10 cellular contexts compared by ENCODE assay signal in the genomic region with DNA sequence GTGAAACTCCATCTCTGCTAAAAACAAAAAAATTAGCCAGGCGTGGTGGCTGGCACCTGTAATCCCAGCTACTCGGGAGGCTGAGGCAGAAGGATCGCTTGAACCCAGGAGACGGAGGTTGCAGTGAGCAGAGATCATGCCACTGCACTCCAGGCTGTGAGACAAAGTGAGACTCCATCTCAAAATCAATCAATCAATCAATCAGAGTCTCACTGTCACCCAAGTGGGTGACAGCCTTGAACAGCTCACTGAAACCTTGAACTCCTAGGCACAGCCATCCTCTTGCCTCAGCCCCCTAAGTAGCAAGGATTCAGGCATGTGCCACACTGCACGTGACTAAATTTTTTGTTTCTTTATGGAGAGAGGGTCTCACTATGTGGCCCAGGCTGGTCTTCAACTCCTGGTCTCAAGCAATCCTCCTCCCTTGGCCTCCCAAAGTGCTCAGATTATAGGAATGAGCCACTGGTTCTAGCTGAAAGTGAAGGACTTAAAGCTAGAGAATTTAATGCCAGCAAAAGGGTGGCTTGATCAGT. TPM values are rescaled to one million over a fixed set of nuclear protein-coding genes. Genes with fewer than 3 reads are reported as not detected.
A peak's percentile ranks its signal among the peaks of the same experiment; 100 is the strongest.
DNase-seq lines count a peak whose midpoint lies in the region; ATAC-seq, FAIRE-seq and TF ChIP-seq lines count a peak whose summit lies in the region.
"Had no signal": no experiment of that assay in that cellular context is flagged by ENCODE, and none has a peak within 500 bp of the region (broad histone marks: within the 10 kb centered on the region; RNA-seq: fewer than 3 reads in every experiment).

No MANE protein-coding gene starts in this region.

- H3K4me1 ChIP-seq in adrenal gland (replicated peaks in 1 of 2) (peaks cover 27 to 79% of the 10 kb centered on the region in 2 donors), muscle layer of duodenum (ENCODE audit: control insufficient read depth in 1 of 2, insufficient read depth in 2 of 2, low read length in 2 of 2) (peaks cover 4 to 40% of the 10 kb centered on the region in 2 donors), thoracic aorta (ENCODE audit: control insufficient read depth in 1 of 2, low read depth in 2 of 2) (peaks cover 26 to 40% of the 10 kb centered on the region in 2 donors)

- no peaks in the 10 kb centered on the region for H3K27me3 Mint-ChIP-seq in activated naive CD4-positive, alpha-beta T cell treated with anti-CD3 and anti-CD28 coated beads, Interleukin-2, amount 50 U/mL, for 24 hours

- H3K4me3 Mint-ChIP-seq in activated naive CD4-positive, alpha-beta T cell treated with anti-CD3 and anti-CD28 coated beads, Interleukin-2, amount 50 U/mL, for 24 hours, result no peak overlapping the region

- H3K4me1 Mint-ChIP-seq in activated naive CD4-positive, alpha-beta T cell treated with anti-CD3 and anti-CD28 coated beads, Interleukin-2, amount 50 U/mL, for 24 hours, result peaks cover 78% of the 10 kb centered on the region

- ATAC-seq in thoracic aorta (ENCODE audit: insufficient number of reproducible peaks, low FRiP score, low read depth) (no peak), HG03457 (IDR thresholded peaks at IDR 0.05; ENCODE audit: unreplicated experiment) (no peak)

- no peaks in the 10 kb centered on the region for H3K9me3 ChIP-seq in adrenal gland (replicated peaks in 1 of 3)
- H3K9me3 ChIP-seq in muscle layer of duodenum (ENCODE audit: control insufficient read depth in 1 of 2, low read length in 2 of 2), result no peaks in the 10 kb centered on the region
- H3K9me3 ChIP-seq in thoracic aorta, result no peaks in the 10 kb centered on the region

- H3K9me3 Mint-ChIP-seq in activated naive CD4-positive, alpha-beta T cell treated with anti-CD3 and anti-CD28 coated beads, Interleukin-2, amount 50 U/mL, for 24 hours, result no peaks in the 10 kb centered on the region

- peak overlapping the region in 1 of 4 donors; percentile 15 for H3K4me3 ChIP-seq in adrenal gland
- H3K4me3 ChIP-seq in muscle layer of duodenum (ENCODE audit: low read depth in 1 of 2, low read length in 2 of 2), result no peak overlapping the region
- H3K4me3 ChIP-seq in thoracic aorta, result no peak overlapping the region

- no peak for FAIRE-seq in H54 (lab: Jason Lieb, UNC)

- TF ChIP-seq CTCF in adrenal gland (IDR thresholded peaks at IDR 0.05) (no peak), thoracic aorta (IDR thresholded peaks at IDR 0.05) (no peak)

- WGBS in adrenal gland, 4 donors, result 78 to 88% (median 86%) methylated on average over 5 of the region's 5 CpGs

- H3K27ac ChIP-seq in adrenal gland, result peak overlapping the region in 4 of 5 donors; percentile 9 to 77 (median 60)
- H3K27ac ChIP-seq in muscle layer of duodenum (ENCODE audit: low read length), result peak overlapping the region; percentile 65
- peak overlapping the region; percentile 30 to 63 for H3K27ac ChIP-seq in thoracic aorta

- H3K36me3 ChIP-seq in adrenal gland (replicated peaks in 1 of 2), result no peaks in the 10 kb centered on the region
- H3K36me3 ChIP-seq in muscle layer of duodenum (ENCODE audit: control insufficient read depth in 1 of 2, insufficient read depth in 2 of 2, low read length in 2 of 2), result peaks cover 0 to 4% of the 10 kb centered on the region in 2 donors
- H3K36me3 ChIP-seq in thoracic aorta, result no peaks in the 10 kb centered on the region

- intact Hi-C loops in adrenal gland (cut with DNase I), result no loop called here

- H3K27me3 ChIP-seq in adrenal gland (no peaks in the 10 kb centered on the region), muscle layer of duodenum (ENCODE audit: low read depth, low read length) (no peaks in the 10 kb centered on the region), thoracic aorta (replicated peaks; ENCODE audit: insufficient read depth) (no peaks in the 10 kb centered on the region)

- peak overlapping the region; percentile 17 for H3K27ac Mint-ChIP-seq in activated naive CD4-positive, alpha-beta T cell treated with anti-CD3 and anti-CD28 coated beads, Interleukin-2, amount 50 U/mL, for 24 hours

- no peak for DNase-seq in activated naive CD4-positive, alpha-beta T cell treated with anti-CD3 and anti-CD28 coated beads, Interleukin-2, amount 50 U/mL, for 16 hours
- DNase-seq in adrenal gland (no peak), thoracic aorta (ENCODE audit: low spot score) (no peak), H54 (ENCODE audit: insufficient read length, low spot score) (no peak), NCI-H82 (lab: John Stamatoyannopoulos, UW) (no peak)
- DNase-seq: NCI-H1092 treated with DMSO at 0.1 percent for 48 hours, NCI-H748 treated with DMSO at 0.1 percent for 48 hours had no signal

- TF ChIP-seq POLR2A in adrenal gland (IDR thresholded peaks at IDR 0.05) (no peak), H54 (IDR thresholded peaks at IDR 0.05; ENCODE audit: low read depth, low read length) (no peak)

- H3K36me3 Mint-ChIP-seq in activated naive CD4-positive, alpha-beta T cell treated with anti-CD3 and anti-CD28 coated beads, Interleukin-2, amount 50 U/mL, for 24 hours, result peaks cover 4% of the 10 kb centered on the region

RNA-seq across cellular contexts. Expression of a gene that starts 44.4 kb away (rescaled TPM):
- total RNA-seq in adrenal gland, result 100 to 1,000 TPM; 108 to 331 (median 232) TPM
- 100 to 1,000 TPM in 1 of 3 donors, 10 to 100 TPM in 2; 81.7 to 482 (median 84.8) TPM for polyA plus RNA-seq in adrenal gland
- 100 to 1,000 TPM; 169 to 200 TPM for total RNA-seq in thoracic aorta
